In genomic region chr12:65232490-65233077, GRCh38 we compare ENCODE assay signal across 8 cellular contexts. TPM values are rescaled to one million over a fixed set of nuclear protein-coding genes. Genes with fewer than 3 reads are reported as not detected.
A peak's percentile ranks its signal among the peaks of the same experiment; 100 is the strongest.
DNase-seq lines count a peak whose midpoint lies in the region; ATAC-seq and TF ChIP-seq lines count a peak whose summit lies in the region.

No MANE protein-coding gene starts in this region.

- no peak for TF ChIP-seq EP300 in ovary (IDR thresholded peaks at IDR 0.05)

- H3K4me1 Mint-ChIP-seq in Calu3 (ENCODE audit: low read depth, unreplicated experiment), result peaks cover 8% of the 10 kb centered on the region

- H3K4me1 ChIP-seq in ascending aorta (peaks cover 0 to 7% of the 10 kb centered on the region in 2 donors), ovary (ENCODE audit: insufficient read depth) (no peaks in the 10 kb centered on the region)

- H3K27ac Mint-ChIP-seq in Calu3 (ENCODE audit: unreplicated experiment), result no peak overlapping the region

- BruUV-seq in Calu3 (replicated peaks; lab: Mats Ljungman, UMichigan), result no TSS peak

- H3K27me3 ChIP-seq in ascending aorta (no peaks in the 10 kb centered on the region), WERI-Rb-1 (ENCODE audit: insufficient read depth, low read depth, severe bottlenecking) (no peaks in the 10 kb centered on the region), ovary (no peaks in the 10 kb centered on the region)

- intact Hi-C loops in Calu3 (cut with micrococcal nuclease; ENCODE audit: unreplicated experiment), result loop anchor here (1.0 to 5.0 kb wide), 3 partner anchors 64 to 341 kb away; partner anchors contain the start of gene WIF1
- intact Hi-C loops in ascending aorta (cut with DNase I), result loop anchor here (2.0 to 5.0 kb wide), 2 partner anchors 60 to 342 kb away; no protein-coding TSS in a partner anchor
- intact Hi-C loops in ovary (cut with DNase I), result no loop called here

- ATAC-seq in HG02973 (IDR thresholded peaks at IDR 0.05; ENCODE audit: unreplicated experiment), result no peak

- 8 to 14% (median 11%) methylated on average over 3 of the region's 3 CpGs for WGBS in ovary, 3 donors

- peaks cover 5% of the 10 kb centered on the region for H3K36me3 Mint-ChIP-seq in Calu3 (ENCODE audit: insufficient read depth, unreplicated experiment)

- peaks cover 6 to 18% of the 10 kb centered on the region in 2 donors for H3K9me3 ChIP-seq in ascending aorta
- peaks cover 4% of the 10 kb centered on the region for H3K9me3 ChIP-seq in WERI-Rb-1 (ENCODE audit: severe bottlenecking)
- H3K9me3 ChIP-seq in ovary, result no peaks in the 10 kb centered on the region

- no peak for DNase-seq in Calu3
- peak; percentile 4 for DNase-seq in HT1080 (ENCODE audit: low read depth)
- DNase-seq in ascending aorta (ENCODE audit: low spot score in 2 of 2), result no peak
- peak; percentile 56 to 58 for DNase-seq in lung microvascular endothelial cell (ENCODE audit: low read depth in 2 of 2)
- no peak for DNase-seq in activated naive CD4-positive, alpha-beta T cell treated with anti-CD3 and anti-CD28 coated beads, Interleukin-2, amount 50 U/mL, for 16 hours
- no peak for DNase-seq in WERI-Rb-1
- DNase-seq in ovary, result no peak

- H3K27ac ChIP-seq in ascending aorta, result no peak overlapping the region
- no peak overlapping the region for H3K27ac ChIP-seq in WERI-Rb-1
- H3K27ac ChIP-seq in ovary, result no peak overlapping the region

- CTCF ChIA-PET in Calu3 (lab: Charles Lee), result interaction anchor here (0.7 to 1.3 kb wide), 8 partner anchors 8 to 437 kb away, joined by 3 to 7 read pairs (median 4); partner anchors contain the start of gene LEMD3

- TF ChIP-seq POLR2A in ovary (IDR thresholded peaks at IDR 0.05), result no peak

- H3K4me3 ChIP-seq in ascending aorta (no peak overlapping the region), WERI-Rb-1 (ENCODE audit: low read depth, low read length) (no peak overlapping the region), ovary (no peak overlapping the region)

- peaks cover 3% of the 10 kb centered on the region for H3K9me3 Mint-ChIP-seq in Calu3 (ENCODE audit: low read depth, unreplicated experiment)

- TF ChIP-seq CTCF in Calu3 (IDR thresholded peaks at IDR 0.05; ENCODE audit: unreplicated experiment), result peak; percentile 56
- TF ChIP-seq CTCF in ascending aorta (IDR thresholded peaks at IDR 0.05), result peak; percentile 23 to 50 (median 41)
- no peak for TF ChIP-seq CTCF in WERI-Rb-1 (IDR thresholded peaks at IDR 0.05; ENCODE audit: low read depth, low read length)
- no peak for TF ChIP-seq CTCF in ovary (IDR thresholded peaks at IDR 0.05)

- no peak overlapping the region for H3K4me3 Mint-ChIP-seq in Calu3 (ENCODE audit: low read depth, unreplicated experiment)

- peaks cover 6 to 15% of the 10 kb centered on the region in 2 donors for H3K36me3 ChIP-seq in ascending aorta
- peaks cover 19% of the 10 kb centered on the region for H3K36me3 ChIP-seq in WERI-Rb-1
- H3K36me3 ChIP-seq in ovary, result no peaks in the 10 kb centered on the region

- H3K27me3 Mint-ChIP-seq in Calu3 (ENCODE audit: unreplicated experiment), result no peaks in the 10 kb centered on the region

RNA-seq across cellular contexts. Expression of gene MSRB3, which starts 45.9 kb away (rescaled TPM):
- 1.4 and 1.5 TPM in 2 replicates for total RNA-seq in Calu3 (2022)
- 9.9 and 13.0 TPM in 2 replicates for total RNA-seq in HT1080 (2014; rRNA removed; shearing (Covaris generic))
- polyA plus RNA-seq in HT1080 (2015; cell fraction: cytosol; rRNA removed), result 17.8 and 19.3 TPM in 2 replicates
- polyA plus RNA-seq in HT1080 (2015; cell fraction: nucleus; rRNA removed), result 9.7 and 9.8 TPM in 2 replicates
- 79.4 TPM for total RNA-seq in ascending aorta
- total RNA-seq in lung microvascular endothelial cell, result 33.8 and 44.2 TPM in 2 replicates
- total RNA-seq in ovary, result 10 to 100 TPM; 14.9 to 58.8 (median 27.1) TPM
- polyA plus RNA-seq in ovary, result 10 to 100 TPM; 21.1 to 58.8 TPM

Comparison
In these comparisons a context has a peak if more than half of its experiments do, and no peak if none do; other contexts are left out.
1. DNase-seq: peak in HT1080 (single experiment) and lung microvascular endothelial cell (2 of 2); none in Calu3 (single experiment), ascending aorta (0 of 2), activated naive CD4-positive, alpha-beta T cell treated with anti-CD3 and anti-CD28 coated beads, Interleukin-2, amount 50 U/mL, for 16 hours (single experiment), WERI-Rb-1 (single experiment) and ovary (0 of 5).
2. CTCF ChIP-seq: peak in Calu3 (single experiment) and ascending aorta (3 of 3); none in WERI-Rb-1 (single experiment) and ovary (0 of 3).
3. intact Hi-C loops: an anchor here in Calu3 (1.0 to 5.0 kb wide) and ascending aorta (2.0 to 5.0 kb wide); none called in ovary.